ENCODE assay signal across 8 cellular contexts in genomic region chr7:30594055-30594539, GRCh38. TPM values are rescaled to one million over a fixed set of nuclear protein-coding genes. Genes with fewer than 3 reads are reported as not detected.
A peak's percentile ranks its signal among the peaks of the same experiment; 100 is the strongest.
DNase-seq lines count a peak whose midpoint lies in the region; ATAC-seq and TF ChIP-seq lines count a peak whose summit lies in the region.

No MANE protein-coding gene starts in this region.

- H3K9me3 ChIP-seq in OCI-LY1 (ENCODE audit: low read length): no peaks in the 10 kb centered on the region
- no peaks in the 10 kb centered on the region for H3K9me3 ChIP-seq in heart left ventricle

- intact Hi-C loops in heart left ventricle (cut with DNase I): no loop called here

- H4K20me1 ChIP-seq in OCI-LY1 (ENCODE audit: insufficient read depth, low read length): no peaks in the 10 kb centered on the region

- H3K79me2 ChIP-seq in OCI-LY1 (ENCODE audit: insufficient read depth, low read length): peaks cover 44% of the 10 kb centered on the region

- ATAC-seq in GM18907 (IDR thresholded peaks at IDR 0.05; ENCODE audit: unreplicated experiment) (peak; percentile 60), HG03103 (IDR thresholded peaks at IDR 0.05; ENCODE audit: low read depth, unreplicated experiment) (peak; percentile 31), heart left ventricle (peak; percentile 36 to 52 (median 46))

- H3K9ac ChIP-seq in OCI-LY1 (ENCODE audit: low read length): peak overlapping the region; percentile 90

- peak overlapping the region; percentile 85 for H3K4me2 ChIP-seq in OCI-LY1 (ENCODE audit: low read length)

- TF ChIP-seq CTCF in C4-2B (conservative IDR thresholded peaks at IDR 0.05): no peak
- no peak for TF ChIP-seq CTCF in OCI-LY1 (IDR thresholded peaks at IDR 0.05; ENCODE audit: low read length)
- no peak for TF ChIP-seq CTCF in heart left ventricle (IDR thresholded peaks at IDR 0.05)

- peaks cover 27% of the 10 kb centered on the region for H3K4me1 ChIP-seq in OCI-LY1 (ENCODE audit: insufficient read depth, low read length, severe bottlenecking)
- peaks cover 0 to 46% (median 24%) of the 10 kb centered on the region in 12 donors for H3K4me1 ChIP-seq in heart left ventricle

- peak overlapping the region; percentile 81 for H2AFZ ChIP-seq in OCI-LY1 (ENCODE audit: low read length)

- no peak for TF ChIP-seq POLR2A in heart left ventricle (IDR thresholded peaks at IDR 0.05)

- peak; percentile 10 for DNase-seq in activated T-helper 9 cell treated with anti-CD3 and anti-CD28 coated beads, Interleukin-2, amount 50 U/mL, for 16 hours (ENCODE audit: low read depth)
- DNase-seq in heart left ventricle (peak in 4 of 5 donors; percentile 22 to 39 (median 30)), renal cortical epithelial cell (ENCODE audit: low read depth) (peak; percentile 85), dermis blood vessel endothelial cell (no peak)

- H3K27ac ChIP-seq in C4-2B (peak overlapping the region; percentile 96), OCI-LY1 (ENCODE audit: low read depth, low read length, poor library complexity, severe bottlenecking) (peak overlapping the region; percentile 93), heart left ventricle (peak overlapping the region; percentile 74 to 97 (median 93))

- H3K4me3 ChIP-seq in OCI-LY1 (ENCODE audit: low read depth, low read length, poor library complexity, severe bottlenecking): peak overlapping the region; percentile 84
- peak overlapping the region; percentile 75 to 97 (median 88) for H3K4me3 ChIP-seq in heart left ventricle

- no peaks in the 10 kb centered on the region for H3F3A ChIP-seq in OCI-LY1 (ENCODE audit: insufficient read depth, low read length)

- no peaks in the 10 kb centered on the region for H3K27me3 ChIP-seq in OCI-LY1 (ENCODE audit: insufficient read depth, low read length)
- H3K27me3 ChIP-seq in heart left ventricle: no peaks in the 10 kb centered on the region

- 0 to 2% (median 1%) methylated on average over 12 of the region's 12 CpGs for WGBS in heart left ventricle, 4 donors

- no peaks in the 10 kb centered on the region for H3K9me2 ChIP-seq in OCI-LY1 (ENCODE audit: low read depth, low read length)

- H3K36me3 ChIP-seq in OCI-LY1 (ENCODE audit: insufficient read depth, low read length) (peaks cover 10% of the 10 kb centered on the region), heart left ventricle (peaks cover 0 to 10% (median 3%) of the 10 kb centered on the region in 9 donors)

RNA-seq across cellular contexts. Expression of gene GARS1, which starts 0.6 kb away (rescaled TPM):
- total RNA-seq in heart left ventricle: 10 to 100 TPM; 32.7 to 70.2 (median 47.3) TPM
- polyA plus RNA-seq in heart left ventricle: 10 to 100 TPM; 48.5 to 96.2 TPM
- 213 and 292 TPM in 2 replicates for total RNA-seq in renal cortical epithelial cell
- total RNA-seq in dermis blood vessel endothelial cell: 59.2 and 147 TPM in 2 replicates
